ENCODE assay signal across 19 cellular contexts in the genomic region with DNA sequence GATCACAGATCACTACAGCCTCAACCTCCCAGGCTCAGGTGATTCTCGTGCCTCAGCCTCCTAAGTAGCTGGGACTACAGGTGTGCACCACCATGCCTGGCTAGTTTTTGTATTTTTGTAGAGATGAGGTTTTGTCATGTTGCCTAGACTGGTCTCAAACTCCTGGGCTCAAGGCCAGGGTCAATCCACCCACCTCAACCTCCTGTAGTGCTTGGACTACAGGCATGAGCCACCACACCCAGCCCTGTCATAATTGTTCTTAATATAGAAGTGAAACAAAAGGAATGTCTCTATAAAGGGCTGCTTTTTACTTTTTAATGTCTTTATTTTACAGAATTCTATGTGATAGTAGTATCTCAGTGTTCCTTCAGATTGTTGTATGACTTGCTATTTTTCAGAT.
DNase-seq lines count a peak whose midpoint lies in the region; ATAC-seq and TF ChIP-seq lines count a peak whose summit lies in the region.
"Had no signal": no experiment of that assay in that cellular context is flagged by ENCODE, and none has a peak within 500 bp of the region (broad histone marks: within the 10 kb centered on the region; RNA-seq: fewer than 3 reads in every experiment).

No MANE protein-coding gene starts in this region.

- no peak for TF ChIP-seq RAD21 in HCT116 (IDR thresholded peaks at IDR 0.05; ENCODE audit: low read depth)

- no peaks in the 10 kb centered on the region for H3K9me2 ChIP-seq in HCT116 (ENCODE audit: insufficient read depth)
- H3K9me2 ChIP-seq in PC-3 (replicated peaks; ENCODE audit: low read length) = no peaks in the 10 kb centered on the region

- H2AFZ ChIP-seq in HCT116 (ENCODE audit: low read depth, low read length, poor library complexity, severe bottlenecking) = no peak overlapping the region
- H2AFZ ChIP-seq in PC-3 (ENCODE audit: low read length) = no peak overlapping the region

- H3K4me2 ChIP-seq in HCT116 (ENCODE audit: low read length) (peak overlapping the region; percentile 5; the same call in 1 of the 2 replicates), PC-3 (ENCODE audit: low read length) (no peak overlapping the region)

- CTCF ChIA-PET in HCT116 (lab: Charles Lee) = no interaction called here
- CTCF ChIA-PET in PC-3 (lab: Charles Lee) = no interaction called here

- H3K4me3 ChIP-seq in HCT116 (replicated peaks in 1 of 2; ENCODE audit: low read depth in 1 of 2, low read length in 2 of 2) (no peak overlapping the region), PC-3 (ENCODE audit: low read length) (no peak overlapping the region), fibroblast of mammary gland (ENCODE audit: control insufficient read depth, low read depth, low read length) (no peak overlapping the region), upper lobe of right lung (no peak overlapping the region), tibial artery (no peak overlapping the region)
- H3K4me3 ChIP-seq: SJSA1 had no signal

- H3K9ac ChIP-seq in HCT116 (ENCODE audit: low read length) (no peak overlapping the region), PC-3 (ENCODE audit: low read length) (no peak overlapping the region)

- H3K79me2 ChIP-seq in HCT116 (ENCODE audit: insufficient read depth, low read length) (no peaks in the 10 kb centered on the region), PC-3 (ENCODE audit: low read length) (no peaks in the 10 kb centered on the region)

- H3F3A ChIP-seq in PC-3 (ENCODE audit: low read length, unreplicated experiment) = no peaks in the 10 kb centered on the region

- RAD21 ChIA-PET in HCT116 (lab: Charles Lee; ENCODE audit: low non-redundant PET in 1 of 2, low total read pairs in 2 of 2, uncharacterized antibody in 2 of 2, unreplicated experiment in 2 of 2) = no interaction called here

- no peak for DNase-seq in HCT116 (ENCODE audit: low read depth, low spot score)
- DNase-seq in PC-3 = no peak
- DNase-seq in fibroblast of mammary gland (ENCODE audit: low read depth) = peak; percentile 18
- DNase-seq in upper lobe of right lung = no peak
- no peak for DNase-seq in tibial artery
- DNase-seq in NCI-H187 (lab: John Stamatoyannopoulos, UW) = no peak
- DNase-seq: BE2C, DMS53, GF-D8, Karpas-422, MM.1S, NCI-H1048, NCI-H1436, NCI-H1930, NCI-H774, OCI-M1 had no signal

- no peaks in the 10 kb centered on the region for H3K9me3 ChIP-seq in HCT116 (ENCODE audit: control insufficient read depth in 1 of 2, insufficient read depth in 1 of 2, low read depth in 1 of 2, low read length in 2 of 2)
- H3K9me3 ChIP-seq in PC-3 (ENCODE audit: low read length) = no peaks in the 10 kb centered on the region
- no peaks in the 10 kb centered on the region for H3K9me3 ChIP-seq in upper lobe of right lung
- no peaks in the 10 kb centered on the region for H3K9me3 ChIP-seq in tibial artery
- H3K9me3 ChIP-seq: BE2C, SJSA1 had no signal

- intact Hi-C loops in HCT116 (cut with micrococcal nuclease) (no loop called here), PC-3 (cut with micrococcal nuclease) (no loop called here), upper lobe of right lung (cut with DNase I) (no loop called here), tibial artery (cut with DNase I; ENCODE audit: low total_unique reads) (no loop called here)

- no TSS peak for BruUV-seq in HCT116 (replicated peaks; lab: Mats Ljungman, UMichigan)
- BruUV-seq in PC-3 (replicated peaks; lab: Mats Ljungman, UMichigan) = no TSS peak

- TF ChIP-seq CTCF in HCT116 (IDR thresholded peaks at IDR 0.05 in 2 of 3, conservative IDR thresholded peaks at IDR 0.05 in 1 of 3; ENCODE audit: borderline replicate concordance in 1 of 3, insufficient read depth in 1 of 3, low read depth in 2 of 3, low read length in 2 of 3) (no peak), PC-3 (conservative IDR thresholded peaks at IDR 0.05; ENCODE audit: low read depth, low read length) (no peak), fibroblast of mammary gland (conservative IDR thresholded peaks at IDR 0.05; ENCODE audit: control insufficient read depth, insufficient read depth, low read depth, low read length) (no peak), upper lobe of right lung (IDR thresholded peaks at IDR 0.05) (no peak), tibial artery (IDR thresholded peaks at IDR 0.05) (no peak)

- peaks cover 0 to 13% of the 10 kb centered on the region in 2 experiments; a peak in 2 of 4 replicates for H3K4me1 ChIP-seq in HCT116 (ENCODE audit: control insufficient read depth in 1 of 2, insufficient read depth in 2 of 2, low read length in 2 of 2)
- H3K4me1 ChIP-seq in PC-3 (ENCODE audit: insufficient read depth, low read length) = 0 out of 2 replicates have a peak, but pooled peaks cover 6% of the 10 kb centered on the region
- no peaks in the 10 kb centered on the region for H3K4me1 ChIP-seq in upper lobe of right lung
- no peaks in the 10 kb centered on the region for H3K4me1 ChIP-seq in tibial artery

- H3K27ac ChIP-seq in HCT116 (ENCODE audit: low read depth, low read length) (no peak overlapping the region), PC-3 (ENCODE audit: low read length) (no peak overlapping the region), upper lobe of right lung (no peak overlapping the region), tibial artery (no peak overlapping the region)
- H3K27ac ChIP-seq: SJSA1 had no signal

- TF ChIP-seq POLR2A in HCT116 (IDR thresholded peaks at IDR 0.05; ENCODE audit: borderline replicate concordance, extremely low read depth, insufficient read depth, insufficient read length) = no peak

- H3K36me3 ChIP-seq in HCT116 (ENCODE audit: control insufficient read depth in 1 of 2, insufficient read depth in 2 of 2, low read length in 2 of 2) (no peaks in the 10 kb centered on the region), PC-3 (ENCODE audit: low read depth, low read length) (no peaks in the 10 kb centered on the region), upper lobe of right lung (no peaks in the 10 kb centered on the region), tibial artery (no peaks in the 10 kb centered on the region)
- H3K36me3 ChIP-seq: BE2C, SJSA1 had no signal

- no peaks in the 10 kb centered on the region for H3K27me3 ChIP-seq in HCT116 (ENCODE audit: insufficient read depth, low read length)
- no peaks in the 10 kb centered on the region for H3K27me3 ChIP-seq in PC-3 (ENCODE audit: low read length)
- H3K27me3 ChIP-seq in upper lobe of right lung = no peaks in the 10 kb centered on the region
- no peaks in the 10 kb centered on the region for H3K27me3 ChIP-seq in tibial artery
- H3K27me3 ChIP-seq: BE2C, SJSA1 had no signal

- ATAC-seq in HCT116 (no peak), PC-3 (peak; percentile 21; the same call in 1 of the 2 replicates), upper lobe of right lung (peak; percentile 26), HG03439 (IDR thresholded peaks at IDR 0.05; ENCODE audit: unreplicated experiment) (no peak)
- ATAC-seq: Right ventricle myocardium inferior had no signal

- H4K20me1 ChIP-seq in HCT116 (ENCODE audit: insufficient read depth) (no peaks in the 10 kb centered on the region), PC-3 (ENCODE audit: low read length) (no peaks in the 10 kb centered on the region)

- POLR2A ChIA-PET in HCT116 (lab: Charles Lee) = no interaction called here
- POLR2A ChIA-PET in PC-3 (lab: Charles Lee; ENCODE audit: unreplicated experiment) = no interaction called here

TF ChIP-seq in HCT116, 20 proteins besides CTCF, POLR2A, EP300 and RAD21:
- TF ChIP-seq EGR1 (IDR thresholded peaks at IDR 0.05; ENCODE audit: low read depth) = peak; percentile 41; the same call in 1 of the 2 replicates
- TF ChIP-seq, protein P1, sequence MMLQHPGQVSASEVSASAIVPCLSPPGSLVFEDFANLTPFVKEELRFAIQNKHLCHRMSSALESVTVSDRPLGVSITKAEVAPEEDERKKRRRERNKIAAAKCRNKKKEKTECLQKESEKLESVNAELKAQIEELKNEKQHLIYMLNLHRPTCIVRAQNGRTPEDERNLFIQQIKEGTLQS (IDR thresholded peaks at IDR 0.05) = no peak

Comparison
In these comparisons a context has a peak if more than half of its experiments do, and no peak if none do; other contexts are left out.
1. ATAC-seq: peak in PC-3 (single experiment) and upper lobe of right lung (single experiment); none in HCT116 (single experiment) and HG03439 (single experiment).